8 cellular contexts compared by ENCODE assay signal in genomic region chrX:20252392-20253231, GRCh38. TPM values are rescaled to one million over a fixed set of nuclear protein-coding genes. Genes with fewer than 3 reads are reported as not detected.
DNase-seq lines count a peak whose midpoint lies in the region; ATAC-seq and TF ChIP-seq lines count a peak whose summit lies in the region.

No MANE protein-coding gene starts in this region.

- no peak overlapping the region for H3K9ac ChIP-seq in GM23248

- intact Hi-C loops in prostate gland (cut with DNase I): loop anchor here (2.0 kb wide), 1 partner anchor 190 kb away; no protein-coding TSS in a partner anchor

- H3K27ac ChIP-seq in DOHH2 (ENCODE audit: low read depth, low read length): no peak overlapping the region
- no peak overlapping the region for H3K27ac ChIP-seq in GM23248
- H3K27ac ChIP-seq in prostate gland: no peak overlapping the region

- peaks cover 56% of the 10 kb centered on the region for H3K4me1 Mint-ChIP-seq in activated T-cell treated with anti-CD3 and anti-CD28 coated beads, Interleukin-2, amount 50 U/mL, for 4 hours (ENCODE audit: low read depth)

- TF ChIP-seq CTCF in DOHH2 (IDR thresholded peaks at IDR 0.05; ENCODE audit: low read depth, low read length, poor library complexity, severe bottlenecking) (peak; percentile 60), foreskin fibroblast (IDR thresholded peaks at IDR 0.05; ENCODE audit: low read depth, low read length) (peak; percentile 59), prostate gland (IDR thresholded peaks at IDR 0.05) (peak in 3 of 4 experiments; percentile 44 to 52 (median 46))

- H4K20me1 ChIP-seq in DOHH2 (ENCODE audit: control insufficient read depth, insufficient read depth, low read depth, low read length): peaks cover 5% of the 10 kb centered on the region; the same call in 1 of the 2 replicates
- H4K20me1 ChIP-seq in GM23248 (ENCODE audit: insufficient read depth): no peaks in the 10 kb centered on the region

- H3K9me3 ChIP-seq in DOHH2 (ENCODE audit: control insufficient read depth, insufficient read depth, low read length): no peaks in the 10 kb centered on the region
- H3K9me3 ChIP-seq in GM23248 (ENCODE audit: low read depth): no peaks in the 10 kb centered on the region
- H3K9me3 ChIP-seq in prostate gland: no peaks in the 10 kb centered on the region

- ATAC-seq in activated T-cell treated with anti-CD3 and anti-CD28 coated beads, Interleukin-2, amount 50 U/mL, for 4 hours: peak; percentile 84 to 90

- in situ Hi-C loops in GM23248 (cut with MboI): loop anchor here (10.0 kb wide), 1 partner anchor 182 kb away; no protein-coding TSS in a partner anchor

- H3K4me3 Mint-ChIP-seq in activated T-cell treated with anti-CD3 and anti-CD28 coated beads, Interleukin-2, amount 50 U/mL, for 4 hours: no peak overlapping the region

- no peaks in the 10 kb centered on the region for H3K9me3 Mint-ChIP-seq in activated T-cell treated with anti-CD3 and anti-CD28 coated beads, Interleukin-2, amount 50 U/mL, for 4 hours

- H3K27me3 Mint-ChIP-seq in activated T-cell treated with anti-CD3 and anti-CD28 coated beads, Interleukin-2, amount 50 U/mL, for 4 hours (ENCODE audit: low read depth): no peaks in the 10 kb centered on the region

- no peak overlapping the region for H3K4me2 ChIP-seq in DOHH2 (ENCODE audit: low read length)
- H3K4me2 ChIP-seq in GM23248 (ENCODE audit: unreplicated experiment): no peak overlapping the region

- WGBS in GM23248 (ENCODE audit: low coverage in 1 of 2, low lambda C conversion rate in 2 of 2, missing lambda C conversion rate in 2 of 2), 2 experiments: 75 to 81% methylated on average over 6 of the region's 6 CpGs
- WGBS in prostate gland: 90% methylated on average over 5 of the region's 6 CpGs

- H3K4me1 ChIP-seq in DOHH2 (ENCODE audit: control insufficient read depth, low read length) (peaks cover 21% of the 10 kb centered on the region), GM23248 (ENCODE audit: insufficient read depth) (peaks cover 3% of the 10 kb centered on the region; the same call in 1 of the 2 replicates), prostate gland (replicated peaks) (no peaks in the 10 kb centered on the region)

- DNase-seq in GM23248 (peak; percentile 51), OCI-M2 (lab: John Stamatoyannopoulos, UW; ENCODE audit: unreplicated experiment) (peak; percentile 4), foreskin fibroblast (peak in 1 of 2 donors; percentile 59), prostate gland (ENCODE audit: low spot score) (peak; percentile 23), dedifferentiated amniotic fluid mesenchymal stem cell (ENCODE audit: extremely low spot score) (no peak), DMS114 treated with DMSO at 0.1 percent for 48 hours (lab: John Stamatoyannopoulos, UW; ENCODE audit: unreplicated experiment) (no peak)
- DNase-seq in activated T-cell treated with anti-CD3 and anti-CD28 coated beads, Interleukin-2, amount 50 U/mL, for 4 hours: peak; percentile 66

- TF ChIP-seq POLR2A in prostate gland (IDR thresholded peaks at IDR 0.05): no peak

- H3K4me3 ChIP-seq in DOHH2 (ENCODE audit: low read length): no peak overlapping the region
- no peak overlapping the region for H3K4me3 ChIP-seq in GM23248
- H3K4me3 ChIP-seq in foreskin fibroblast (ENCODE audit: low read depth in 1 of 2, low read length in 2 of 2): no peak overlapping the region
- H3K4me3 ChIP-seq in prostate gland: no peak overlapping the region

- H3K9me2 ChIP-seq in DOHH2 (replicated peaks; ENCODE audit: control insufficient read depth, low read length) (no peaks in the 10 kb centered on the region), GM23248 (ENCODE audit: insufficient read depth) (no peaks in the 10 kb centered on the region)

- H3K79me2 ChIP-seq in DOHH2 (ENCODE audit: control insufficient read depth, low read length) (peaks cover 36% of the 10 kb centered on the region), GM23248 (ENCODE audit: insufficient read depth) (peaks cover 89% of the 10 kb centered on the region)

- H3K27me3 ChIP-seq in DOHH2 (ENCODE audit: control insufficient read depth, low read length): no peaks in the 10 kb centered on the region
- H3K27me3 ChIP-seq in GM23248 (replicated peaks; ENCODE audit: insufficient read depth): no peaks in the 10 kb centered on the region
- H3K27me3 ChIP-seq in prostate gland (replicated peaks; ENCODE audit: insufficient read depth): no peaks in the 10 kb centered on the region

- no peaks in the 10 kb centered on the region for H3F3A ChIP-seq in DOHH2 (ENCODE audit: control insufficient read depth, insufficient read depth)
- no peaks in the 10 kb centered on the region for H3F3A ChIP-seq in GM23248 (ENCODE audit: insufficient read depth)

- H3K36me3 ChIP-seq in DOHH2 (ENCODE audit: control insufficient read depth, low read length) (0 out of 2 replicates have a peak, but pooled peaks cover 3% of the 10 kb centered on the region), GM23248 (ENCODE audit: low read depth) (no peaks in the 10 kb centered on the region), prostate gland (no peaks in the 10 kb centered on the region)

- H2AFZ ChIP-seq in GM23248: no peak overlapping the region

- peaks cover 12% of the 10 kb centered on the region for H3K36me3 Mint-ChIP-seq in activated T-cell treated with anti-CD3 and anti-CD28 coated beads, Interleukin-2, amount 50 U/mL, for 4 hours (ENCODE audit: insufficient read depth)

RNA-seq across cellular contexts. Expression of gene RPS6KA3, which starts 14.1 kb away (rescaled TPM):
- 28.5 and 33.8 TPM in 2 replicates for total RNA-seq in GM23248 (2014; rRNA removed; shearing (Covaris generic))
- polyA plus RNA-seq in GM23248 (2016; fragmentation: Nextera tagmentation; extraction: Ambion mirVana): 8.1 and 13.3 TPM in 2 replicates
- total RNA-seq in activated T-cell treated with anti-CD3 and anti-CD28 coated beads, Interleukin-2, amount 50 U/mL, for 4 hours: 10 to 100 TPM; 51.7 to 56.9 (median 54.2) TPM
- total RNA-seq in prostate gland: 10 to 100 TPM; 19.8 to 52.8 TPM

Comparison
In these comparisons a context has a peak if more than half of its experiments do, and no peak if none do; other contexts are left out.
1. DNase-seq: peak in GM23248 (single experiment), OCI-M2 (single experiment), activated T-cell treated with anti-CD3 and anti-CD28 coated beads, Interleukin-2, amount 50 U/mL, for 4 hours (single experiment) and prostate gland (single experiment); none in dedifferentiated amniotic fluid mesenchymal stem cell (single experiment) and DMS114 treated with DMSO at 0.1 percent for 48 hours (single experiment).
2. Peak in every context shown above with its lines, with median percentiles within 50 percentile points of each other: CTCF ChIP-seq.